3 cellular contexts compared by ENCODE assay signal in genomic region chr17:47902039-47902744, GRCh38.
TF ChIP-seq lines count a peak whose summit lies in the region.

No MANE protein-coding gene starts in this region.

TF ChIP-seq in GM12891, 5 proteins besides CTCF, POLR2A, EP300 and RAD21:
- TF ChIP-seq PAX5 (IDR thresholded peaks at IDR 0.05; ENCODE audit: insufficient read depth, low read length, severe bottlenecking) = no peak
- TF ChIP-seq SPI1 (IDR thresholded peaks at IDR 0.05; ENCODE audit: low read depth, low read length) = no peak

TF ChIP-seq in HEK293T, 16 proteins besides CTCF, POLR2A, EP300 and RAD21:
- peak; percentile 74 for TF ChIP-seq PKNOX1 (IDR thresholded peaks at IDR 0.05)
- TF ChIP-seq TARDBP (IDR thresholded peaks at IDR 0.05) = no peak
TF ChIP-seq in HEK293T: peak in this region for 1.

TF ChIP-seq in H1, 55 proteins besides CTCF, POLR2A, EP300 and RAD21:
- TF ChIP-seq CREB1 (IDR thresholded peaks at IDR 0.05) = no peak
- TF ChIP-seq SP1 (IDR thresholded peaks at IDR 0.05; ENCODE audit: low read depth, low read length) = peak; percentile 60; the same call in 1 of the 2 replicates
- no peak for TF ChIP-seq RFX5 (IDR thresholded peaks at IDR 0.05; ENCODE audit: borderline replicate concordance, low read depth, low read length)
- 0 out of 2 replicates have a peak, but pooled peaks have one; percentile 8 for TF ChIP-seq EGR1 (IDR thresholded peaks at IDR 0.05; ENCODE audit: borderline replicate concordance, low read depth, low read length)
- peak in 1 of 2 experiments; percentile 47; a peak in 1 of 4 replicates for TF ChIP-seq SIN3A (conservative IDR thresholded peaks at IDR 0.05 in 1 of 2, IDR thresholded peaks at IDR 0.05 in 1 of 2; ENCODE audit: low read depth in 1 of 2, low read length in 2 of 2)
- TF ChIP-seq YY1 (IDR thresholded peaks at IDR 0.05; ENCODE audit: low read depth, low read length) = 0 out of 2 replicates have a peak, but pooled peaks have one; percentile 44
- TF ChIP-seq SIX5 (IDR thresholded peaks at IDR 0.05; ENCODE audit: low read depth, low read length) = no peak
- TF ChIP-seq FOSL1 (IDR thresholded peaks at IDR 0.05; ENCODE audit: insufficient read depth, low read depth, low read length) = no peak
- 0 out of 2 replicates have a peak, but pooled peaks have one; percentile 15 for TF ChIP-seq BACH1 (IDR thresholded peaks at IDR 0.05; ENCODE audit: low read length)
- peak in 1 of 2 experiments; percentile 31 for TF ChIP-seq BCL11A (IDR thresholded peaks at IDR 0.05; ENCODE audit: low read depth in 2 of 2, low read length in 2 of 2)
- TF ChIP-seq TEAD4 (IDR thresholded peaks at IDR 0.05; ENCODE audit: low read depth, low read length) = peak; percentile 95
- TF ChIP-seq TAF7 (optimal IDR thresholded peaks at IDR 0.05; ENCODE audit: borderline replicate concordance, low read depth, low read length) = no peak
- peak; percentile 42 for TF ChIP-seq NANOG (IDR thresholded peaks at IDR 0.05; ENCODE audit: insufficient read depth, low read depth, low read length, poor library complexity, severe bottlenecking)
- TF ChIP-seq SP2 (IDR thresholded peaks at IDR 0.05; ENCODE audit: low read length) = no peak
- no peak for TF ChIP-seq RNF2 (IDR thresholded peaks at IDR 0.05; ENCODE audit: borderline replicate concordance, low read depth, low read length, missing control alignments, poor library complexity, severe bottlenecking)
- TF ChIP-seq TCF12 (IDR thresholded peaks at IDR 0.05; ENCODE audit: low read depth, low read length) = 0 out of 2 replicates have a peak, but pooled peaks have one; percentile 73
- no peak for TF ChIP-seq CHD7 (IDR thresholded peaks at IDR 0.05; ENCODE audit: insufficient replicate concordance, low read length)
- TF ChIP-seq CTBP2 (IDR thresholded peaks at IDR 0.05; ENCODE audit: borderline replicate concordance, insufficient read depth, insufficient read length, low read length) = no peak
- 0 out of 2 replicates have a peak, but pooled peaks have one; percentile 19 for TF ChIP-seq POLR2AphosphoS5 (IDR thresholded peaks at IDR 0.05; ENCODE audit: low read depth, low read length)
- TF ChIP-seq MAX (IDR thresholded peaks at IDR 0.05) = peak; percentile 40; the same call in 1 of the 2 replicates
- no peak for TF ChIP-seq RBBP5 (IDR thresholded peaks at IDR 0.05; ENCODE audit: borderline replicate concordance, low read depth, low read length)
- peak in 1 of 2 experiments; percentile 96; a peak in 2 of 4 replicates for TF ChIP-seq HDAC2 (IDR thresholded peaks at IDR 0.05; ENCODE audit: borderline replicate concordance in 1 of 2, low read depth in 2 of 2, low read length in 2 of 2)
